In the genomic region with DNA sequence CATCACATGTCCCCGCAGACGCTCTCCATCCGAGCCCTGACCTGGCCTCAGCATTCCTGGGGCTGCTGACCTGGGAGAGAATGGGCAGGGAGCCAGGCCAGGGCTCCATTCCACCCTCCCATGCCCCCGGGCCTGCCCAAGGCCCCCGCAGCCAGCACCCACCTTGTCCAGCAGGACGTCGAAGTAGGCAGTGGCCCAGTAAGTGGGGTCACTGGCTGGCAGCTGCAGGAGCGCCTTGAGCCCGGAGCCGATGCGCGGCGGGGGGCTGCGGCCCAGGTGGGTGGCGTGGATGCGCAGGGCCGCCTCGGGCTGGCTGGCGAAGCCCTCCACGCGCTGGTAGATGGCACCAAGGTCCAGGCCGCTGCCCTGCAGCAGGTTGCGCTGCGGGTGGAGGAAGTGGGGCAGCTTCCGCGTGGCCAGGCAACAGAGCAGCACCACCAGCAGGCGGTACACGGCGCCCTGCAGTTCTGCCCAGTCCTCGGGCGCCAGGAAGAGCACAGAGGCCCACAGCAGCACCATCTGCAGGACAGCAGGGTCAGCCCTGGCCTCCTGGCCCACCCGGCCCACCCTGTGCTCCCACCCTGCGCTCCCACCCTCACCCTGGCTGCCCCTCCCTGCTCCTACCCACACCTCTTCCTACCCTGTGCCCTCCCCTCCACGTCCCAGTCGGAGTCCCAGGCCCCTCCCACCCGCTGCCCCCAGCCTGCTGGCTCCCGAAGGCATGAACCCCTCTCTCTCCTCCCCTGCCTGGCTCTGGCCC, we compare ENCODE assay signal across 23 cellular contexts. TPM values are rescaled to one million over a fixed set of nuclear protein-coding genes. Genes with fewer than 3 reads are reported as not detected.
A peak's percentile ranks its signal among the peaks of the same experiment; 100 is the strongest.
DNase-seq lines count a peak whose midpoint lies in the region; ATAC-seq, FAIRE-seq and TF ChIP-seq lines count a peak whose summit lies in the region.
"Had no signal": no experiment of that assay in that cellular context is flagged by ENCODE, and none has a peak within 500 bp of the region (broad histone marks: within the 10 kb centered on the region; RNA-seq: fewer than 3 reads in every experiment).

No MANE protein-coding gene starts in this region.

- CTCF ChIA-PET in H1 (lab: Charles Lee; ENCODE audit: partially characterized antibody), result interaction anchor here (1.1 to 4.4 kb wide), 4 partner anchors 12 to 65 kb away, joined by 3 to 26 read pairs (median 3); no protein-coding TSS in a partner anchor

- intact Hi-C loops in kidney (cut with DNase I), result no loop called here

- no peaks in the 10 kb centered on the region for H3K23me2 ChIP-seq in H1 (ENCODE audit: low read depth, low read length)

- H3K27ac ChIP-seq in GM23338 (ENCODE audit: low read depth) (no peak overlapping the region), H1 (ENCODE audit: low read depth, low read length) (no peak overlapping the region), kidney (ENCODE audit: low read depth in 2 of 2, low read length in 2 of 2) (no peak overlapping the region), osteoblast (ENCODE audit: low read depth, low read length) (no peak overlapping the region)
- H3K27ac ChIP-seq: SK-N-MC had no signal

- H3K9ac ChIP-seq in H1 (replicated peaks in 1 of 4; ENCODE audit: extremely low read depth in 1 of 4, low read depth in 3 of 4, low read length in 3 of 4) (no peak overlapping the region), kidney (ENCODE audit: low read length in 2 of 2) (no peak overlapping the region)

- ATAC-seq in GM23338 (peak; percentile 66), GM18867 (IDR thresholded peaks at IDR 0.05; ENCODE audit: unreplicated experiment) (no peak)
- ATAC-seq: K562 had no signal

- no peaks in the 10 kb centered on the region for H3K79me1 ChIP-seq in H1 (ENCODE audit: low read depth, low read length)

- no peak overlapping the region for H3K18ac ChIP-seq in H1 (ENCODE audit: extremely low read depth, low read length)

- H3K4me1 Mint-ChIP-seq in GM23338, result peaks cover 3% of the 10 kb centered on the region; the same call in 1 of the 3 replicates
- H3K4me1 Mint-ChIP-seq: CD4-positive, CD25-positive, alpha-beta regulatory T cell had no signal

- POLR2A ChIA-PET in H1 (lab: Charles Lee; ENCODE audit: partially characterized antibody), result no interaction called here

- H2AK5ac ChIP-seq in H1 (ENCODE audit: low read depth, low read length), result no peak overlapping the region

- TF ChIP-seq CTCF in GM23338 (conservative IDR thresholded peaks at IDR 0.05; ENCODE audit: low read depth in 2 of 2) (peak in 1 of 2 experiments; percentile 35; a peak in 2 of 4 replicates), H1 (IDR thresholded peaks at IDR 0.05; ENCODE audit: control extremely low read depth in 1 of 3, insufficient read depth in 1 of 3, low read depth in 1 of 3, low read length in 3 of 3) (peak in 2 of 3 experiments; percentile 15 to 34; a peak in 3 of 4 replicates), kidney (IDR thresholded peaks at IDR 0.05; ENCODE audit: borderline replicate concordance, extremely low read depth, insufficient read depth) (peak; percentile 11), osteoblast (IDR thresholded peaks at IDR 0.05; ENCODE audit: extremely low read depth, low read depth, low read length) (no peak)

- no peak overlapping the region for H2BK12ac ChIP-seq in H1 (ENCODE audit: low read depth, low read length)

- H3K9me3 ChIP-seq in H1 (ENCODE audit: insufficient read depth in 2 of 2, low read depth in 1 of 2, low read length in 1 of 2) (no peaks in the 10 kb centered on the region), kidney (ENCODE audit: control insufficient read depth in 1 of 2, low read length in 2 of 2) (no peaks in the 10 kb centered on the region), osteoblast (ENCODE audit: low read depth, low read length) (no peaks in the 10 kb centered on the region)

- H3K36me3 Mint-ChIP-seq in GM23338 (ENCODE audit: low read depth), result no peaks in the 10 kb centered on the region
- H3K36me3 Mint-ChIP-seq: CD4-positive, CD25-positive, alpha-beta regulatory T cell had no signal

- H3K56ac ChIP-seq in H1 (replicated peaks; ENCODE audit: insufficient read length, low read depth, low read length), result no peak overlapping the region

- no peak overlapping the region for H3K4me3 ChIP-seq in GM23338
- H3K4me3 ChIP-seq in H1 (ENCODE audit: extremely low read depth in 1 of 4, insufficient read depth in 2 of 4, low read depth in 3 of 4, low read length in 4 of 4), result no peak overlapping the region
- no peak overlapping the region for H3K4me3 ChIP-seq in kidney (ENCODE audit: low read length in 2 of 2)
- no peak overlapping the region for H3K4me3 ChIP-seq in osteoblast (ENCODE audit: insufficient read depth, low read length)
- H3K4me3 ChIP-seq: K562, SK-N-MC had no signal

- H3K79me2 ChIP-seq in GM23338 (replicated peaks; ENCODE audit: insufficient read depth), result no peaks in the 10 kb centered on the region
- H3K79me2 ChIP-seq in H1 (ENCODE audit: control insufficient read depth in 1 of 2, insufficient read depth in 2 of 2, low read length in 2 of 2), result no peaks in the 10 kb centered on the region
- H3K79me2 ChIP-seq in osteoblast (ENCODE audit: insufficient read depth, low read length), result no peaks in the 10 kb centered on the region

- FAIRE-seq in H1 (lab: Jason Lieb, UNC) (no peak), kidney (lab: Jason Lieb, UNC) (no peak)
- FAIRE-seq: K562, RCC 7860 had no signal

- H2BK120ac ChIP-seq in H1 (replicated peaks; ENCODE audit: low read depth, low read length), result no peak overlapping the region

- DNase-seq in GM23338 (ENCODE audit: low spot score), result peak; percentile 25
- DNase-seq in H1 (ENCODE audit: low read depth in 1 of 2, low spot score in 2 of 2), result no peak
- DNase-seq in kidney, result peak; percentile 71
- peak; percentile 67 for DNase-seq in osteoblast (ENCODE audit: insufficient read length, low spot score, missing footprints)
- DNase-seq in A172 (ENCODE audit: low spot score), result no peak
- no peak for DNase-seq in stimulated activated CD4-positive, alpha-beta T cell treated with anti-CD3 and anti-CD28 coated beads, Interleukin-2, amount 100 ng/mL, for 24 hours
- DNase-seq: ACHN; AML-193; CD4-positive, CD25-positive, alpha-beta regulatory T cell; DMS153; GDM1; GOT3; NCI-H1092 treated with DMSO at 0.1 percent for 48 hours; NCI-H2081; NCI-H446 treated with DMSO at 0.1 percent for 48 hours; NCI-H748 treated with DMSO at 0.1 percent for 48 hours; SHP77 had no signal

- H3F3A ChIP-seq in GM23338 (replicated peaks; ENCODE audit: low read depth), result no peaks in the 10 kb centered on the region

- H3K27me3 Mint-ChIP-seq in GM23338 (ENCODE audit: insufficient read depth, low read depth, poor library complexity), result peaks cover 5% of the 10 kb centered on the region

- H3K36me3 ChIP-seq in GM23338 (ENCODE audit: insufficient read depth) (no peaks in the 10 kb centered on the region), H1 (ENCODE audit: control insufficient read depth in 2 of 4, insufficient read depth in 4 of 4, low read length in 3 of 4) (no peaks in the 10 kb centered on the region), kidney (ENCODE audit: control insufficient read depth in 1 of 2, insufficient read depth in 2 of 2, low read length in 2 of 2) (no peaks in the 10 kb centered on the region), osteoblast (ENCODE audit: insufficient read depth, low read length) (no peaks in the 10 kb centered on the region)

- TF ChIP-seq POLR2A in H1 (IDR thresholded peaks at IDR 0.05; ENCODE audit: control extremely low read depth in 1 of 2, low read depth in 2 of 2, low read length in 2 of 2), result no peak

- no peak overlapping the region for H3K4me3 Mint-ChIP-seq in GM23338
- H3K4me3 Mint-ChIP-seq: CD4-positive, CD25-positive, alpha-beta regulatory T cell had no signal

- no peak overlapping the region for H4K8ac ChIP-seq in H1 (ENCODE audit: extremely low read depth, insufficient read depth, low read length)

- H4K20me1 ChIP-seq in GM23338 (replicated peaks; ENCODE audit: insufficient read depth) (no peaks in the 10 kb centered on the region), H1 (replicated peaks in 1 of 2; ENCODE audit: control insufficient read depth in 1 of 2, insufficient read depth in 2 of 2, low read length in 2 of 2) (no peaks in the 10 kb centered on the region), osteoblast (ENCODE audit: insufficient read depth, low read length) (no peaks in the 10 kb centered on the region)

- no peak overlapping the region for H4K5ac ChIP-seq in H1 (ENCODE audit: insufficient read length, low read depth, low read length)

- no peaks in the 10 kb centered on the region for H3K27me3 ChIP-seq in GM23338 (ENCODE audit: insufficient read depth)
- H3K27me3 ChIP-seq in H1 (replicated peaks in 1 of 4; ENCODE audit: control insufficient read depth in 3 of 4, extremely low read depth in 1 of 4, insufficient read depth in 3 of 4, low read length in 3 of 4), result no peaks in the 10 kb centered on the region
- H3K27me3 ChIP-seq in osteoblast (ENCODE audit: insufficient read depth, low read length), result no peaks in the 10 kb centered on the region

- H3K23ac ChIP-seq in H1 (ENCODE audit: insufficient read length), result no peak overlapping the region

- no peak overlapping the region for H4K91ac ChIP-seq in H1 (replicated peaks; ENCODE audit: insufficient read length, low read length)

- no peak overlapping the region for H3K4me2 ChIP-seq in GM23338
- H3K4me2 ChIP-seq in H1 (ENCODE audit: insufficient read depth in 1 of 2, low read depth in 2 of 2, low read length in 2 of 2), result no peak overlapping the region
- H3K4me2 ChIP-seq in osteoblast (ENCODE audit: insufficient read depth, low read length), result no peak overlapping the region

- WGBS in H1 (ENCODE audit: extremely low coverage in 1 of 2, insufficient coverage in 1 of 2, insufficient read length in 1 of 2, insufficient replicate concordance in 2 of 2, low coverage in 1 of 2, low lambda C conversion rate in 2 of 2, missing lambda C conversion rate in 1 of 2), 2 experiments, result 87% methylated on average over 27 of the region's 37 CpGs; no CpG with 5 or more reads in 1 of the 2 experiments

- H3K27ac Mint-ChIP-seq in GM23338, result no peak overlapping the region
- H3K27ac Mint-ChIP-seq: CD4-positive, CD25-positive, alpha-beta regulatory T cell had no signal

- TF ChIP-seq EP300 in H1 (IDR thresholded peaks at IDR 0.05; ENCODE audit: borderline replicate concordance in 1 of 2, low read depth in 2 of 2, low read length in 2 of 2), result no peak

- H3K9me2 ChIP-seq in GM23338 (ENCODE audit: insufficient read depth), result no peaks in the 10 kb centered on the region

- H3K4ac ChIP-seq in H1 (replicated peaks; ENCODE audit: insufficient read length, low read depth, low read length), result no peak overlapping the region

- no peaks in the 10 kb centered on the region for H3K9me3 Mint-ChIP-seq in GM23338
- H3K9me3 Mint-ChIP-seq: CD4-positive, CD25-positive, alpha-beta regulatory T cell had no signal

- H3K14ac ChIP-seq in H1 (ENCODE audit: insufficient read length), result no peak overlapping the region

- H3K4me1 ChIP-seq in GM23338 (ENCODE audit: insufficient read depth) (no peaks in the 10 kb centered on the region), H1 (replicated peaks in 1 of 4; ENCODE audit: control insufficient read depth in 3 of 4, insufficient read depth in 4 of 4, low read length in 3 of 4) (peaks cover 0 to under 1% (median 0%) of the 10 kb centered on the region in 4 experiments; a peak in 2 of 7 replicates), kidney (ENCODE audit: control insufficient read depth in 1 of 2, insufficient read depth in 1 of 2, low read depth in 1 of 2, low read length in 2 of 2) (no peaks in the 10 kb centered on the region), osteoblast (ENCODE audit: insufficient read depth, low read length) (no peaks in the 10 kb centered on the region)

- H2BK20ac ChIP-seq in H1 (ENCODE audit: low read length), result no peak overlapping the region

- H2BK15ac ChIP-seq in H1 (ENCODE audit: low read length), result no peak overlapping the region

- peak in 1 of 2 experiments; percentile 8; a peak in 1 of 4 replicates for TF ChIP-seq RAD21 in H1 (IDR thresholded peaks at IDR 0.05 in 1 of 2, conservative IDR thresholded peaks at IDR 0.05 in 1 of 2; ENCODE audit: low read depth in 2 of 2, low read length in 2 of 2)

- no peak overlapping the region for H2BK5ac ChIP-seq in H1 (ENCODE audit: low read depth, low read length)

- H2AFZ ChIP-seq in GM23338 (no peak overlapping the region), H1 (ENCODE audit: low read length) (no peak overlapping the region), osteoblast (ENCODE audit: low read length) (no peak overlapping the region)

RNA-seq across cellular contexts. Expression of a gene that starts 7.6 kb away (rescaled TPM):
- total RNA-seq in GM23338 (2014; rRNA removed; shearing (Covaris generic)), result not detected in 2 replicates
- polyA plus RNA-seq in GM23338 (2016; fragmentation: Nextera tagmentation; extraction: Ambion mirVana), result 0.10 TPM in 1 of 2 replicates, not detected in the other
- total RNA-seq in H1 (2021; fragmentation: NEBNext Ultra II Directional; extraction: Animal tissue kit (Norgen Biotek cat#: 25700)), result not detected in 2 replicates
- polyA plus RNA-seq in H1 (2011; rRNA removed), result 0.08 and 0.11 TPM in 2 replicates
- 0.19 TPM for polyA plus RNA-seq in H1 (2011; cell fraction: cytosol; rRNA removed)
- 0.10 TPM for polyA plus RNA-seq in H1 (2011; cell fraction: nucleus; rRNA removed)
- 0.17 to 0.31 TPM in 2 of 4 replicates, not detected in the others for polyA plus RNA-seq in H1 (2012, experiment 1 of 2)
- 0.08 TPM for polyA plus RNA-seq in H1 (2012, experiment 2 of 2)
- 0.14 TPM for polyA plus RNA-seq in H1 (2013, experiment 1 of 2)
- polyA plus RNA-seq in H1 (2013, experiment 2 of 2), result 0.20 TPM
- polyA minus RNA-seq in H1 (2011; rRNA and poly(A)+ RNA removed), result 0.13 TPM in 1 of 2 replicates, not detected in the other
- polyA minus RNA-seq in H1 (2011; cell fraction: cytosol; rRNA and poly(A)+ RNA removed), result not detected
- polyA minus RNA-seq in H1 (2011; cell fraction: nucleus; rRNA and poly(A)+ RNA removed), result not detected
- total RNA-seq in kidney, result 6.1 TPM
- polyA plus RNA-seq in kidney (ENCODE audit: insufficient read depth, low read depth, low replicate concordance), result 28.5 TPM
- total RNA-seq in osteoblast, result not detected in 2 replicates
- total RNA-seq in A172 (2014; rRNA removed; shearing (Covaris generic)), result 0.22 TPM in 1 of 2 replicates, not detected in the other
- total RNA-seq: CD4-positive, CD25-positive, alpha-beta regulatory T cell; Daoy; K562; OCI-LY7 had no signal
- polyA plus RNA-seq: CD4-positive, CD25-positive, alpha-beta regulatory T cell had no signal

RNA-seq across cellular contexts. Expression of a gene that starts 17.8 kb away (rescaled TPM):
- not detected in 2 replicates for total RNA-seq in GM23338 (2014; rRNA removed; shearing (Covaris generic))
- polyA plus RNA-seq in GM23338 (2016; fragmentation: Nextera tagmentation; extraction: Ambion mirVana) (not detected in 2 replicates), H1 (2011; rRNA removed) (not detected in 2 replicates), kidney (ENCODE audit: insufficient read depth, low read depth, low replicate concordance) (not detected)
- not detected in 2 replicates for total RNA-seq in H1 (2021; fragmentation: NEBNext Ultra II Directional; extraction: Animal tissue kit (Norgen Biotek cat#: 25700))
- not detected for polyA plus RNA-seq in H1 (2011; cell fraction: cytosol; rRNA removed)
- polyA plus RNA-seq in H1 (2011; cell fraction: nucleus; rRNA removed), result not detected
- not detected in 4 replicates for polyA plus RNA-seq in H1 (2012, experiment 1 of 2)
- not detected for polyA plus RNA-seq in H1 (2012, experiment 2 of 2)
- polyA plus RNA-seq in H1 (2013, experiment 1 of 2), result not detected
- not detected for polyA plus RNA-seq in H1 (2013, experiment 2 of 2)
- polyA minus RNA-seq in H1 (2011; rRNA and poly(A)+ RNA removed), result not detected in 2 replicates
- polyA minus RNA-seq in H1 (2011; cell fraction: cytosol; rRNA and poly(A)+ RNA removed), result not detected
- polyA minus RNA-seq in H1 (2011; cell fraction: nucleus; rRNA and poly(A)+ RNA removed), result not detected
- total RNA-seq in kidney (0.13 TPM), osteoblast (under 0.01 TPM in 2 replicates)
- total RNA-seq in A172 (2014; rRNA removed; shearing (Covaris generic)), result 0.02 TPM in 1 of 2 replicates, not detected in the other
- total RNA-seq: CD4-positive, CD25-positive, alpha-beta regulatory T cell; Daoy; K562; OCI-LY7 had no signal
- polyA plus RNA-seq: CD4-positive, CD25-positive, alpha-beta regulatory T cell; K562 had no signal

RNA-seq across cellular contexts. Expression of a gene that starts 19.7 kb away (rescaled TPM):
- not detected in 2 replicates for total RNA-seq in GM23338 (2014; rRNA removed; shearing (Covaris generic))
- not detected in 2 replicates for polyA plus RNA-seq in GM23338 (2016; fragmentation: Nextera tagmentation; extraction: Ambion mirVana)
- total RNA-seq in H1 (2021; fragmentation: NEBNext Ultra II Directional; extraction: Animal tissue kit (Norgen Biotek cat#: 25700)), result not detected in 2 replicates
- polyA plus RNA-seq in H1 (2011; rRNA removed), result 0.03 TPM in 1 of 2 replicates, not detected in the other
- 0.05 TPM for polyA plus RNA-seq in H1 (2011; cell fraction: cytosol; rRNA removed)
- polyA plus RNA-seq in H1 (2011; cell fraction: nucleus; rRNA removed), result not detected
- polyA plus RNA-seq in H1 (2012, experiment 1 of 2), result not detected in 4 replicates
- not detected for polyA plus RNA-seq in H1 (2012, experiment 2 of 2)
- polyA plus RNA-seq in H1 (2013, experiment 1 of 2), result not detected
- not detected for polyA plus RNA-seq in H1 (2013, experiment 2 of 2)
- polyA minus RNA-seq in H1 (2011; rRNA and poly(A)+ RNA removed), result not detected in 2 replicates
- not detected for polyA minus RNA-seq in H1 (2011; cell fraction: cytosol; rRNA and poly(A)+ RNA removed)
- not detected for polyA minus RNA-seq in H1 (2011; cell fraction: nucleus; rRNA and poly(A)+ RNA removed)
- total RNA-seq in kidney, result 0.09 TPM
- 12.5 TPM for polyA plus RNA-seq in kidney (ENCODE audit: insufficient read depth, low read depth, low replicate concordance)
- not detected in 2 replicates for total RNA-seq in osteoblast
- total RNA-seq in A172 (2014; rRNA removed; shearing (Covaris generic)), result 0.07 TPM in 1 of 2 replicates, not detected in the other
- total RNA-seq: CD4-positive, CD25-positive, alpha-beta regulatory T cell; Daoy; OCI-LY7 had no signal
- polyA plus RNA-seq: CD4-positive, CD25-positive, alpha-beta regulatory T cell; K562 had no signal

Comparison
In these comparisons a context has a peak if more than half of its experiments do, and no peak if none do; other contexts are left out.
1. DNase-seq: peak in GM23338 (single experiment), kidney (single experiment) and osteoblast (single experiment); none in H1 (0 of 2), A172 (single experiment) and stimulated activated CD4-positive, alpha-beta T cell treated with anti-CD3 and anti-CD28 coated beads, Interleukin-2, amount 100 ng/mL, for 24 hours (0 of 2).